9 cellular contexts compared by ENCODE assay signal in genomic region chr22:46085831-46086576, GRCh38.
DNase-seq lines count a peak whose midpoint lies in the region; ATAC-seq, FAIRE-seq and TF ChIP-seq lines count a peak whose summit lies in the region.
"Had no signal": no experiment of that assay in that cellular context is flagged by ENCODE, and none has a peak within 500 bp of the region (broad histone marks: within the 10 kb centered on the region; RNA-seq: fewer than 3 reads in every experiment).

No MANE protein-coding gene starts in this region.

- no peak for TF ChIP-seq RAD21 in K562 (CRISPR knock-in tag; conservative IDR thresholded peaks at IDR 0.05 in 1 of 2, IDR thresholded peaks at IDR 0.05 in 1 of 2)

- BruUV-seq in K562 (replicated peaks; lab: Mats Ljungman, UMichigan), result TSS peak; percentile 51

- H3K79me2 ChIP-seq in K562 (ENCODE audit: control insufficient read depth, insufficient read depth, low read length), result peaks cover 44% of the 10 kb centered on the region
- H3K79me2 ChIP-seq in keratinocyte (ENCODE audit: control insufficient read depth, insufficient read depth, low read length), result peaks cover 100% of the 10 kb centered on the region

- H3K4me2 ChIP-seq in K562 (ENCODE audit: insufficient read depth, low read length) (peak overlapping the region; percentile 93), keratinocyte (ENCODE audit: control insufficient read depth, extremely low read depth, insufficient read depth, low read depth, low read length) (peak overlapping the region; percentile 81)

- dilution Hi-C loops in keratinocyte (cut with MboI; ENCODE audit: extremely low pct_ligation_motif_present, low sequenced_read_pairs), result no loop called here

- CTCF ChIA-PET in K562 (lab: Yijun Ruan, JAX; ENCODE audit: low intra/inter-chr PET ratio), result no interaction called here

- DNase-seq in HCEC 1CT (peak; percentile 90), K562 (ENCODE audit: extremely low read depth in 1 of 4, low spot score in 3 of 4) (peak; percentile 86 to 93 (median 90)), keratinocyte (ENCODE audit: low read depth, low spot score) (no peak), NCI-H526 (lab: John Stamatoyannopoulos, UW) (no peak), NCI-H128 (lab: John Stamatoyannopoulos, UW; ENCODE audit: unreplicated experiment) (no peak), CD14-positive monocyte (ENCODE audit: low spot score) (no peak)
- no peak for DNase-seq in activated CD4-positive, CD25-positive, alpha-beta regulatory T cell (lab: John Stamatoyannopoulos, UW)

- H3K4me1 Mint-ChIP-seq in CD14-positive monocyte, result no peaks in the 10 kb centered on the region

- H3K36me3 Mint-ChIP-seq in CD14-positive monocyte, result peaks cover 31 to 70% of the 10 kb centered on the region in 2 donors

- no peaks in the 10 kb centered on the region for H3K9me3 Mint-ChIP-seq in CD14-positive monocyte

- peaks cover 19 to 65% of the 10 kb centered on the region in 2 experiments; a peak in 4 of 5 replicates for H3K4me1 ChIP-seq in K562 (replicated peaks in 1 of 2; ENCODE audit: control insufficient read depth in 2 of 2, insufficient read depth in 2 of 2, low read length in 2 of 2)
- peaks cover 83% of the 10 kb centered on the region for H3K4me1 ChIP-seq in keratinocyte (ENCODE audit: control insufficient read depth, extremely low read depth, insufficient read depth, low read length)

- peak; percentile 80 for ATAC-seq in K562
- ATAC-seq: GM12878 had no signal

- H2AFZ ChIP-seq in K562 (ENCODE audit: low read depth, low read length) (peak overlapping the region; percentile 90), keratinocyte (ENCODE audit: control insufficient read depth, low read length) (no peak overlapping the region)

- H3K27ac ChIP-seq in K562 (ENCODE audit: extremely low read depth, low read depth, low read length) (peak overlapping the region; percentile 87), keratinocyte (ENCODE audit: control insufficient read depth, insufficient read depth, low read length) (peak overlapping the region; percentile 98), temporal lobe (ENCODE audit: low read depth, low read length) (peak overlapping the region; percentile 98)

- H3K27ac Mint-ChIP-seq in CD14-positive monocyte, result peak overlapping the region in 1 of 7 donors; percentile 26

- TF ChIP-seq CTCF in K562 (IDR thresholded peaks at IDR 0.05 in 2 of 3, conservative IDR thresholded peaks at IDR 0.05 in 1 of 3; ENCODE audit: insufficient read depth in 2 of 3, low read depth in 1 of 3, low read length in 3 of 3) (no peak), keratinocyte (optimal IDR thresholded peaks at IDR 0.05 in 1 of 3, IDR thresholded peaks at IDR 0.05 in 1 of 3, conservative IDR thresholded peaks at IDR 0.05 in 1 of 3; ENCODE audit: extremely low read depth in 1 of 3, insufficient read depth in 2 of 3, low read length in 3 of 3) (no peak), CD14-positive monocyte (IDR thresholded peaks at IDR 0.05) (no peak)

- H3K9ac ChIP-seq in K562 (ENCODE audit: insufficient read depth in 1 of 2, low read depth in 2 of 2, low read length in 2 of 2) (peak overlapping the region; percentile 84 to 91), keratinocyte (ENCODE audit: control insufficient read depth, extremely low read depth, insufficient read depth, low read length) (peak overlapping the region; percentile 99)

- H3K36me3 ChIP-seq in K562 (ENCODE audit: control insufficient read depth, insufficient read depth, low read length) (peaks cover 35% of the 10 kb centered on the region; the same call in 2 of the 3 replicates), keratinocyte (ENCODE audit: control insufficient read depth in 2 of 2, extremely low read depth in 1 of 2, insufficient read depth in 2 of 2, low read length in 2 of 2) (peaks cover 14 to 63% of the 10 kb centered on the region in 2 experiments)

- peak; percentile 63 for TF ChIP-seq POLR2A in K562 (conservative IDR thresholded peaks at IDR 0.05)

- no peaks in the 10 kb centered on the region for H3K9me1 ChIP-seq in K562 (ENCODE audit: control insufficient read depth, insufficient read depth, low read length)
- H3K9me1 ChIP-seq in keratinocyte (ENCODE audit: control insufficient read depth, extremely low read depth, insufficient read depth, low read length), result no peaks in the 10 kb centered on the region

- TF ChIP-seq EP300 in K562 (IDR thresholded peaks at IDR 0.05; ENCODE audit: low read length), result peak; percentile 37; the same call in 1 of the 2 replicates

- no peak overlapping the region for H3K4me3 Mint-ChIP-seq in CD14-positive monocyte

- peak; percentile 75 for FAIRE-seq in K562 (lab: Jason Lieb, UNC)
- peak; percentile 60 for FAIRE-seq in keratinocyte (lab: Jason Lieb, UNC)
- FAIRE-seq: GM12878 had no signal

- H3K9me3 ChIP-seq in K562 (replicated peaks; ENCODE audit: control insufficient read depth, insufficient read depth, low read depth, low read length) (no peaks in the 10 kb centered on the region), keratinocyte (ENCODE audit: control insufficient read depth, low read depth, low read length) (no peaks in the 10 kb centered on the region)

- 15% methylated on average over 22 of the region's 37 CpGs for WGBS in K562 (ENCODE audit: insufficient coverage, low coverage, missing lambda C conversion rate)

- H3K4me3 ChIP-seq in K562, result peak overlapping the region; percentile 59
- peak overlapping the region; percentile 51 to 96 (median 95) for H3K4me3 ChIP-seq in keratinocyte (ENCODE audit: control insufficient read depth in 2 of 3, extremely low read depth in 1 of 3, insufficient read depth in 2 of 3, low read depth in 1 of 3, low read length in 3 of 3)
- H3K4me3 ChIP-seq: GM12878 had no signal

- intact Hi-C loops in K562 (cut with micrococcal nuclease), result no loop called here
- intact Hi-C loops in CD14-positive monocyte (cut with micrococcal nuclease), result no loop called here

- H4K20me1 ChIP-seq in K562 (replicated peaks; ENCODE audit: control insufficient read depth, insufficient read depth, low read length), result no peaks in the 10 kb centered on the region
- H4K20me1 ChIP-seq in keratinocyte (ENCODE audit: control insufficient read depth, extremely low read depth, insufficient read depth, low read length), result peaks cover 25% of the 10 kb centered on the region

- no peaks in the 10 kb centered on the region for H3K27me3 ChIP-seq in K562 (ENCODE audit: control insufficient read depth in 2 of 2, insufficient read depth in 2 of 2, low read length in 2 of 2)
- no peaks in the 10 kb centered on the region for H3K27me3 ChIP-seq in keratinocyte (ENCODE audit: control insufficient read depth, extremely low read depth, insufficient read depth, low read length)

- no peaks in the 10 kb centered on the region for H3K27me3 Mint-ChIP-seq in CD14-positive monocyte (ENCODE audit: low read depth in 3 of 3)

- POLR2A ChIA-PET in K562 (lab: Yijun Ruan, JAX), result interaction anchor here (0.5 to 2.4 kb wide), 2 partner anchors 13 to 249 kb away, joined by 3 to 7 read pairs; partner anchors contain the start of gene TRMU

- in situ Hi-C loops in K562 (cut with MboI), result no loop called here

TF ChIP-seq in K562, 482 proteins besides CTCF, POLR2A, EP300 and RAD21 (continues in another document):
- TF ChIP-seq THRAP3 (IDR thresholded peaks at IDR 0.05; ENCODE audit: borderline replicate concordance) (no peak), CEBPG (CRISPR knock-in tag; IDR thresholded peaks at IDR 0.05) (peak; percentile 48), CEBPG (tag; conservative IDR thresholded peaks at IDR 0.05 in 1 of 2, IDR thresholded peaks at IDR 0.05 in 1 of 2) (no peak), SRF (CRISPR knock-in tag; IDR thresholded peaks at IDR 0.05) (no peak), ZBTB11 (CRISPR knock-in tag; IDR thresholded peaks at IDR 0.05) (peak in 1 of 3 experiments; percentile 75; a peak in 1 of 6 replicates), MNT (conservative IDR thresholded peaks at IDR 0.05) (peak in 1 of 2 experiments; percentile 39; a peak in 2 of 4 replicates), RBM39 (optimal IDR thresholded peaks at IDR 0.05; ENCODE audit: low read depth, low read length) (no peak), SAP30 (IDR thresholded peaks at IDR 0.05; ENCODE audit: borderline replicate concordance, insufficient read depth, low read depth, low read length, poor library complexity, severe bottlenecking) (peak; percentile 26), RBFOX2 (IDR thresholded peaks at IDR 0.05; ENCODE audit: low read depth, low read length) (peak; percentile 69)

Comparison
In these comparisons a context has a peak if more than half of its experiments do, and no peak if none do; other contexts are left out.
1. DNase-seq: peak in HCEC 1CT (single experiment) and K562 (4 of 4); none in keratinocyte (single experiment), NCI-H526 (0 of 2), NCI-H128 (single experiment), activated CD4-positive, CD25-positive, alpha-beta regulatory T cell (0 of 4) and CD14-positive monocyte (single experiment).
2. Peak in every context shown above with its lines, with median percentiles within 50 percentile points of each other: H3K27ac ChIP-seq.